In genomic region chr9:23041466-23041865, GRCh38 we compare ENCODE assay signal across 23 cellular contexts.
"Had no signal": no experiment of that assay in that cellular context is flagged by ENCODE, and none has a peak within 500 bp of the region (broad histone marks: within the 10 kb centered on the region; RNA-seq: fewer than 3 reads in every experiment).

No MANE protein-coding gene starts in this region.

- H3K9me3 Mint-ChIP-seq: endodermal cell, nephron progenitor cell had no signal

- H3K4me3 Mint-ChIP-seq: dendritic cell treated with granulocyte-macrophage colony-stimulating factor and Interleukin-4, amounts not matched to agents 40 ng/mL and 50 ng/mL, for 4 days; endodermal cell; immature natural killer cell; naive thymus-derived CD8-positive, alpha-beta T cell; nephron progenitor cell; stimulated activated naive CD8-positive, alpha-beta T cell treated with anti-CD3 and anti-CD28 coated beads, Interleukin-15, amount 100 ng/mL, for 72 hours had no signal

- H3K4me1 Mint-ChIP-seq: immature natural killer cell; naive thymus-derived CD8-positive, alpha-beta T cell; nephron progenitor cell; stimulated activated naive CD8-positive, alpha-beta T cell treated with anti-CD3 and anti-CD28 coated beads, Interleukin-15, amount 100 ng/mL, for 72 hours had no signal

- H3K27ac Mint-ChIP-seq: dendritic cell treated with granulocyte-macrophage colony-stimulating factor and Interleukin-4, amounts not matched to agents 40 ng/mL and 50 ng/mL, for 4 days; endodermal cell; immature natural killer cell; naive thymus-derived CD8-positive, alpha-beta T cell; nephron progenitor cell; stimulated activated naive CD8-positive, alpha-beta T cell treated with anti-CD3 and anti-CD28 coated beads, Interleukin-15, amount 100 ng/mL, for 72 hours had no signal

- H3K36me3 Mint-ChIP-seq: immature natural killer cell; naive thymus-derived CD8-positive, alpha-beta T cell had no signal

- H3K27me3 Mint-ChIP-seq: dendritic cell treated with granulocyte-macrophage colony-stimulating factor and Interleukin-4, amounts not matched to agents 40 ng/mL and 50 ng/mL, for 4 days; naive thymus-derived CD8-positive, alpha-beta T cell; stimulated activated naive CD8-positive, alpha-beta T cell treated with anti-CD3 and anti-CD28 coated beads, Interleukin-15, amount 100 ng/mL, for 72 hours had no signal

- DNase-seq: colonic mucosa; effector CD8-positive, alpha-beta T cell; endodermal cell; erythroblast; esophagus squamous epithelium; foreskin melanocyte; immature natural killer cell; left ventricle myocardium superior; lower lobe of right lung; naive thymus-derived CD8-positive, alpha-beta T cell; nephron progenitor cell; stimulated activated CD4-positive, alpha-beta T cell treated with anti-CD3 and anti-CD28 coated beads, Interleukin-12 subunit alpha, Interleukin-12 subunit beta, amount 100 ng/mL, for 4 hours; stimulated activated CD4-positive, alpha-beta T cell treated with anti-CD3 and anti-CD28 coated beads, Interleukin-1b, Interleukin-23, amount 100 ng/mL, for 48 hours; stimulated activated CD4-positive, alpha-beta T cell treated with anti-CD3 and anti-CD28 coated beads, Interleukin-4, amount 100 ng/mL, for 1 hour; stimulated activated CD8-positive, alpha-beta memory T cell treated with anti-CD3 and anti-CD28 coated beads, Interleukin-4, amount 100 ng/mL, for 48 hours; stimulated activated naive CD4-positive, alpha-beta T cell; stimulated activated naive CD8-positive, alpha-beta T cell treated with anti-CD3 and anti-CD28 coated beads, Interleukin-15, amount 100 ng/mL, for 72 hours; thyroid gland; upper lobe of left lung had no signal

- H3K27ac ChIP-seq: colonic mucosa, esophagus squamous epithelium, lower lobe of right lung, neutrophil, prostate gland, right atrium auricular region, thyroid gland, upper lobe of left lung had no signal
